8 cellular contexts compared by ENCODE assay signal in genomic region chr15:22160741-22161140, GRCh38.
DNase-seq lines count a peak whose midpoint lies in the region; ATAC-seq and TF ChIP-seq lines count a peak whose summit lies in the region.
"Not testable (repeated sequence)": the region's sequence is repeated elsewhere in the genome, so short reads cannot be mapped to it uniquely, and the experiment has no call there.

No MANE protein-coding gene starts in this region.

- not testable (repeated sequence) for DNase-seq in activated CD8-positive, alpha-beta T cell treated with anti-CD3 and anti-CD28 coated beads for 36 hours; naive B cell

- H3K27ac Mint-ChIP-seq in activated CD8-positive, alpha-beta T cell treated with anti-CD3 and anti-CD28 coated beads for 36 hours; naive B cell: not testable (repeated sequence)

- intact Hi-C loops in activated CD8-positive, alpha-beta T cell treated with anti-CD3 and anti-CD28 coated beads for 36 hours (cut with micrococcal nuclease): not testable (repeated sequence)

- not testable (repeated sequence) for H3K27me3 Mint-ChIP-seq in activated CD8-positive, alpha-beta T cell treated with anti-CD3 and anti-CD28 coated beads for 36 hours; naive B cell

- H3K4me3 Mint-ChIP-seq in activated CD8-positive, alpha-beta T cell treated with anti-CD3 and anti-CD28 coated beads for 36 hours; naive B cell: not testable (repeated sequence)

- ATAC-seq in GM18498 (IDR thresholded peaks at IDR 0.05; ENCODE audit: unreplicated experiment): peak; percentile 77
- ATAC-seq in GM19023 (IDR thresholded peaks at IDR 0.05; ENCODE audit: unreplicated experiment): peak; percentile 68
- ATAC-seq in GM21367 (IDR thresholded peaks at IDR 0.05; ENCODE audit: unreplicated experiment): peak; percentile 72
- peak; percentile 63 for ATAC-seq in HG02610 (IDR thresholded peaks at IDR 0.05; ENCODE audit: unreplicated experiment)
- peak; percentile 54 for ATAC-seq in HG03039 (IDR thresholded peaks at IDR 0.05; ENCODE audit: unreplicated experiment)
- peak; percentile 81 for ATAC-seq in HG03432 (IDR thresholded peaks at IDR 0.05; ENCODE audit: unreplicated experiment)
- peak; percentile 67 for ATAC-seq in activated CD8-positive, alpha-beta T cell treated with anti-CD3 and anti-CD28 coated beads for 36 hours
- ATAC-seq in naive B cell (ENCODE audit: low read depth in 2 of 2): peak; percentile 81 to 86

- POLR2A ChIA-PET in activated CD8-positive, alpha-beta T cell treated with anti-CD3 and anti-CD28 coated beads for 36 hours (lab: Charles Lee): not testable (repeated sequence)

- H3K36me3 Mint-ChIP-seq in activated CD8-positive, alpha-beta T cell treated with anti-CD3 and anti-CD28 coated beads for 36 hours (ENCODE audit: low read depth); naive B cell: not testable (repeated sequence)

- not testable (repeated sequence) for TF ChIP-seq CTCF in activated CD8-positive, alpha-beta T cell treated with anti-CD3 and anti-CD28 coated beads for 36 hours (IDR thresholded peaks at IDR 0.05)

- not testable (repeated sequence) for H3K9me3 Mint-ChIP-seq in activated CD8-positive, alpha-beta T cell treated with anti-CD3 and anti-CD28 coated beads for 36 hours; naive B cell

- H3K4me1 Mint-ChIP-seq in activated CD8-positive, alpha-beta T cell treated with anti-CD3 and anti-CD28 coated beads for 36 hours (ENCODE audit: low read depth); naive B cell: not testable (repeated sequence)

- CTCF ChIA-PET in activated CD8-positive, alpha-beta T cell treated with anti-CD3 and anti-CD28 coated beads for 36 hours (lab: Charles Lee): not testable (repeated sequence)
